Comparison of ENCODE assay signal across 1 cellular context in the genomic region with DNA sequence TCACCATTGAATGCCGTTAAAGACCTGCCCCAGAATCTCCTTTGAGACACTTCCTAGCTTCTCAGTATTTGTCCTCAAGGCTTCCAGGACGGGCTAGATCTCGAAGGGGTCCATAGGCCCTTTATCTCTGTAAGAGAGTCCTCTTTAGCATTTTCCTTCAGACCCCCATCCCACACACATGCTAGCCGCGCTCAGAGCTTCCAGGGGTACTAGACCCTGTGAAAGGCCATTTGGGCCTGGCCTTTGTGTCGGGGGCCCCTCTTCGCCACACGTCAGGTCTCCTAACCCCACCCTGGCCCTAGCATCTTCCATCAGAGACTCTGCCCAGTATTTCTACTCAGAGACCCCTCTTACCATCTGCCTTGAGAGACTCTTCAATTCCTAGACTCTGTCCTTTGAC.
TF ChIP-seq lines count a peak whose summit lies in the region.

No MANE protein-coding gene starts in this region.

TF ChIP-seq in GM12878, 131 proteins besides CTCF, POLR2A, EP300 and RAD21:
- TF ChIP-seq YBX1 (IDR thresholded peaks at IDR 0.05) (no peak), BCL11A (IDR thresholded peaks at IDR 0.05; ENCODE audit: low read depth, low read length) (no peak), CBX5 (IDR thresholded peaks at IDR 0.05; ENCODE audit: low read depth) (no peak), WRNIP1 (IDR thresholded peaks at IDR 0.05; ENCODE audit: borderline replicate concordance, low read depth, low read length) (no peak), TCF3 (IDR thresholded peaks at IDR 0.05; ENCODE audit: borderline replicate concordance, insufficient read depth, low read depth, low read length) (no peak), MYB (IDR thresholded peaks at IDR 0.05; ENCODE audit: borderline replicate concordance, low read depth, low read length) (no peak), EGR1 (IDR thresholded peaks at IDR 0.05; ENCODE audit: borderline replicate concordance in 1 of 2, low read depth in 2 of 2, low read length in 2 of 2) (no peak), KLF5 (IDR thresholded peaks at IDR 0.05; ENCODE audit: partially characterized antibody) (no peak), RUNX3 (IDR thresholded peaks at IDR 0.05; ENCODE audit: low read length) (no peak), RB1 (IDR thresholded peaks at IDR 0.05; ENCODE audit: borderline replicate concordance) (no peak), ATF7 (IDR thresholded peaks at IDR 0.05; ENCODE audit: low read depth) (no peak)
- TF ChIP-seq, protein P1, sequence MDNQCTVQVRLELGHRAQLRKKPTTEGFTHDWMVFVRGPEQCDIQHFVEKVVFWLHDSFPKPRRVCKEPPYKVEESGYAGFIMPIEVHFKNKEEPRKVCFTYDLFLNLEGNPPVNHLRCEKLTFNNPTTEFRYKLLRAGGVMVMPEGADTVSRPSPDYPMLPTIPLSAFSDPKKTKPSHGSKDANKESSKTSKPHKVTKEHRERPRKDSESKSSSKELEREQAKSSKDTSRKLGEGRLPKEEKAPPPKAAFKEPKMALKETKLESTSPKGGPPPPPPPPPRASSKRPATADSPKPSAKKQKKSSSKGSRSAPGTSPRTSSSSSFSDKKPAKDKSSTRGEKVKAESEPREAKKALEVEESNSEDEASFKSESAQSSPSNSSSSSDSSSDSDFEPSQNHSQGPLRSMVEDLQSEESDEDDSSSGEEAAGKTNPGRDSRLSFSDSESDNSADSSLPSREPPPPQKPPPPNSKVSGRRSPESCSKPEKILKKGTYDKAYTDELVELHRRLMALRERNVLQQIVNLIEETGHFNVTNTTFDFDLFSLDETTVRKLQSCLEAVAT (IDR thresholded peaks at IDR 0.05), result no peak
